21 cellular contexts compared by ENCODE assay signal in the genomic region with DNA sequence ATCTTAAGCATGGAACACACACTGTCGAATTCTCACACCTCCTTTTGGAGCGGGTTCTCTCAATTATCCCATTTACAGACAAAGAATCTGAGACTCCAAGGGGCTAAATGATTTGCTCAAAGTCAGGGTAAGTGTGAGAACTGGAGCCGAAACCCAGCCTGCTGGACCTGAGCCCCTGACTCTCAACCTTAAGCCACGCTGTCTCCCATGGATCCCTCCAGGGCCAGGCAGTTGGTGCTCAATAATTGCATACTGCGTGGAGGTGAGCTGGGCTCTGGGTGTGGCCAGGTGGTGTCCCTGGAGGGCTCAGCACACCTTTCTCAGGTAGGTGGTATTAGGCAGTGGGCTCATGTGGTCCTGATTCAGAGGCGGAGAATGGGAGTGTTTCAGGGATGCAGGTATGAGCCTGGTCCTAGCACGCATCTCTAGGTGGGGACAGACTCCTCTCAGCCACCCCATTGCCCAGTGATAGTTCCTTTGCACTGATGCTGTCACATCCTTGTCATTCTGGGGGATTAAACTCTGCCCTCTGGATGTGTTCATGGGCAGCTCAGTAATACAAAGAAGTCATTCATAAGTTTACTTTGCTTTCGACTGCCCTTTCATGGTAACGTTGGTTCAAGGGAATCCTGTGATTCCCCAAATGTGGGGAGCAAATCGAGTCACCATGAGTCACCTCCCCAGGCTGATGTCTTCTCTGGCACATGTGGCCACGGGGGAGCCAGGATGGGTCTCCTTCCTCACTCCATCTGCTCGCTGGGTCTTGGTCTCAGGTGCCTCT.
"Had no signal": no experiment of that assay in that cellular context is flagged by ENCODE, and none has a peak within 500 bp of the region (broad histone marks: within the 10 kb centered on the region; RNA-seq: fewer than 3 reads in every experiment).

No MANE protein-coding gene starts in this region.

- H3K27me3 ChIP-seq: tibial artery had no signal

- H3K4me1 ChIP-seq: foreskin keratinocyte, lower lobe of right lung had no signal

- H3K27ac ChIP-seq: coronary artery, foreskin keratinocyte, lower lobe of right lung, tibial artery had no signal

- DNase-seq: activated CD4-positive, alpha-beta T cell treated with anti-CD3 and anti-CD28 coated beads, Interleukin-2, amount 10 ng/mL, durations not matched to agents 7 days and 5 days; activated CD4-positive, CD25-positive, alpha-beta regulatory T cell; activated CD8-positive, alpha-beta memory T cell treated with anti-CD3 and anti-CD28 coated beads, Interleukin-2, amount 50 U/mL, for 4 hours; activated gamma-delta T cell treated with Interleukin-2 at 50 U/mL for 16 hours; activated naive CD8-positive, alpha-beta T cell treated with anti-CD3 and anti-CD28 coated beads, Interleukin-2, amount 10 ng/mL, durations not matched to agents 7 days and 5 days; activated T-cell treated with anti-CD3 and anti-CD28 coated beads, Interleukin-2, amount 50 U/mL, for 48 hours; anterior cingulate cortex; foreskin keratinocyte; hypothalamus; islet precursor cell; lower lobe of right lung; retina; stimulated activated CD4-positive, alpha-beta T cell treated with anti-CD3 and anti-CD28 coated beads, Interleukin-12 subunit alpha, Interleukin-12 subunit beta, amount 100 ng/mL, for 4 hours; stimulated activated CD4-positive, alpha-beta T cell treated with anti-CD3 and anti-CD28 coated beads, Interleukin-1b, Interleukin-23, amount 100 ng/mL, for 48 hours; stimulated activated CD8-positive, alpha-beta memory T cell treated with anti-CD3 and anti-CD28 coated beads, Interleukin-4, amount 100 ng/mL, for 48 hours; stimulated activated naive CD4-positive, alpha-beta T cell; substantia nigra; T-cell; tibial artery had no signal

- ATAC-seq: foreskin keratinocyte; lower lobe of right lung; natural killer cell treated with Interleukin-12 subunit alpha and Interleukin-12 subunit beta and Interleukin-15 and Interleukin-18, amount 100 ng/mL, for 72 hours; T-cell had no signal

- H3K9me3 ChIP-seq: lower lobe of right lung, tibial artery had no signal

- H3K4me3 ChIP-seq: coronary artery, lower lobe of right lung, tibial artery had no signal

- H3K36me3 ChIP-seq: lower lobe of right lung, tibial artery had no signal
